ENCODE assay signal across 10 cellular contexts in genomic region chr9:38016375-38017120, GRCh38. TPM values are rescaled to one million over a fixed set of nuclear protein-coding genes. Genes with fewer than 3 reads are reported as not detected.
DNase-seq lines count a peak whose midpoint lies in the region; ATAC-seq and TF ChIP-seq lines count a peak whose summit lies in the region.
"Had no signal": no experiment of that assay in that cellular context is flagged by ENCODE, and none has a peak within 500 bp of the region (broad histone marks: within the 10 kb centered on the region; RNA-seq: fewer than 3 reads in every experiment).

No MANE protein-coding gene starts in this region.

- H3K36me3 Mint-ChIP-seq in activated CD8-positive, alpha-beta memory T cell treated with anti-CD3 and anti-CD28 coated beads, Interleukin-2, amount 10 ng/mL, durations not matched to agents 7 days and 5 days = no peaks in the 10 kb centered on the region
- H3K36me3 Mint-ChIP-seq: activated naive CD8-positive, alpha-beta T cell treated with anti-CD3 and anti-CD28 coated beads, Interleukin-2, amount 10 ng/mL, durations not matched to agents 7 days and 5 days had no signal

- no peak overlapping the region for H3K27ac Mint-ChIP-seq in activated CD8-positive, alpha-beta memory T cell treated with anti-CD3 and anti-CD28 coated beads, Interleukin-2, amount 10 ng/mL, durations not matched to agents 7 days and 5 days
- H3K27ac Mint-ChIP-seq: activated naive CD8-positive, alpha-beta T cell treated with anti-CD3 and anti-CD28 coated beads, Interleukin-2, amount 10 ng/mL, durations not matched to agents 7 days and 5 days had no signal

- H3K4me1 ChIP-seq in esophagus (ENCODE audit: control insufficient read depth in 2 of 2, insufficient read depth in 2 of 2, low read length in 1 of 2) = peaks cover 4 to 19% of the 10 kb centered on the region in 2 donors
- H3K4me1 ChIP-seq in mucosa of stomach (ENCODE audit: control insufficient read depth, insufficient read depth, low read length) = peaks cover 42% of the 10 kb centered on the region
- H3K4me1 ChIP-seq in uterus = peaks cover 0 to 13% of the 10 kb centered on the region in 2 donors

- peaks cover 5 to 18% of the 10 kb centered on the region in 2 donors for H3K36me3 ChIP-seq in esophagus (ENCODE audit: control insufficient read depth in 2 of 2, insufficient read depth in 2 of 2, low read length in 1 of 2)
- no peaks in the 10 kb centered on the region for H3K36me3 ChIP-seq in mucosa of stomach (ENCODE audit: control insufficient read depth, insufficient read depth, low read length)
- no peaks in the 10 kb centered on the region for H3K36me3 ChIP-seq in uterus

- H3K4me3 ChIP-seq in esophagus (ENCODE audit: low read depth in 1 of 2, low read length in 2 of 2) (no peak overlapping the region), mucosa of stomach (ENCODE audit: low read length) (no peak overlapping the region), uterus (no peak overlapping the region)

- no peaks in the 10 kb centered on the region for H3K27me3 ChIP-seq in esophagus (ENCODE audit: control insufficient read depth in 1 of 2, insufficient read depth in 2 of 2, low read length in 2 of 2)
- H3K27me3 ChIP-seq in mucosa of stomach (ENCODE audit: control insufficient read depth, insufficient read depth, low read length) = no peaks in the 10 kb centered on the region
- H3K27me3 ChIP-seq in uterus = no peaks in the 10 kb centered on the region

- WGBS in esophagus, 2 donors = 58 to 71% methylated on average over 11 of the region's 11 CpGs

- H3K4me1 Mint-ChIP-seq in activated CD8-positive, alpha-beta memory T cell treated with anti-CD3 and anti-CD28 coated beads, Interleukin-2, amount 10 ng/mL, durations not matched to agents 7 days and 5 days = no peaks in the 10 kb centered on the region

- no peak for TF ChIP-seq CTCF in uterus (IDR thresholded peaks at IDR 0.05)

- H3K27me3 Mint-ChIP-seq in activated CD8-positive, alpha-beta memory T cell treated with anti-CD3 and anti-CD28 coated beads, Interleukin-2, amount 10 ng/mL, durations not matched to agents 7 days and 5 days = no peaks in the 10 kb centered on the region

- no peak for TF ChIP-seq POLR2A in uterus (IDR thresholded peaks at IDR 0.05)

- intact Hi-C loops in Right ventricle myocardium superior (cut with DNase I) = loop anchor here (5.0 kb wide), 1 partner anchor 51 kb away; the partner anchor contains the start of gene SHB
- intact Hi-C loops in cardiac septum (cut with DNase I) = loop anchor here (5.0 kb wide), 1 partner anchor 51 kb away; the partner anchor contains the start of gene SHB
- intact Hi-C loops in uterus (cut with DNase I; ENCODE audit: low total_unique reads) = no loop called here

- H3K9me3 ChIP-seq in esophagus (ENCODE audit: control insufficient read depth in 2 of 2, insufficient read depth in 1 of 2, low read depth in 1 of 2, low read length in 1 of 2) (no peaks in the 10 kb centered on the region), mucosa of stomach (ENCODE audit: control insufficient read depth, low read length) (no peaks in the 10 kb centered on the region), uterus (no peaks in the 10 kb centered on the region)

- peak overlapping the region; percentile 32 to 52 for H3K27ac ChIP-seq in esophagus (ENCODE audit: low read depth in 2 of 2, low read length in 1 of 2)
- H3K27ac ChIP-seq in uterus = peak overlapping the region; percentile 45 to 53
- H3K27ac ChIP-seq: 22Rv1 had no signal

- peak overlapping the region; percentile 19 for H3K9ac ChIP-seq in mucosa of stomach (ENCODE audit: low read length)

- DNase-seq in Right ventricle myocardium superior = no peak
- DNase-seq in cardiac septum (ENCODE audit: low spot score) = no peak
- peak; percentile 32 to 67 for DNase-seq in uterus
- no peak for DNase-seq in stimulated activated CD4-positive, alpha-beta T cell treated with anti-CD3 and anti-CD28 coated beads, Interleukin-1b, Interleukin-23, amount 100 ng/mL, for 48 hours
- no peak for DNase-seq in stimulated activated CD4-positive, alpha-beta T cell treated with anti-CD3 and anti-CD28 coated beads, Interleukin-4, amount 100 ng/mL, for 1 hour
- DNase-seq in activated CD8-positive, alpha-beta memory T cell treated with anti-CD3 and anti-CD28 coated beads, Interleukin-2, amount 10 ng/mL, durations not matched to agents 7 days and 5 days = no peak
- DNase-seq: activated naive CD8-positive, alpha-beta T cell treated with anti-CD3 and anti-CD28 coated beads, Interleukin-2, amount 10 ng/mL, durations not matched to agents 7 days and 5 days had no signal

- CTCF ChIA-PET in activated CD8-positive, alpha-beta memory T cell treated with anti-CD3 and anti-CD28 coated beads, Interleukin-2, amount 10 ng/mL, durations not matched to agents 7 days and 5 days (lab: Charles Lee) = interaction anchor here (2.8 kb wide), 1 partner anchor 71 kb away, joined by 9 read pairs; no protein-coding TSS in a partner anchor

- no peaks in the 10 kb centered on the region for H3K9me3 Mint-ChIP-seq in activated CD8-positive, alpha-beta memory T cell treated with anti-CD3 and anti-CD28 coated beads, Interleukin-2, amount 10 ng/mL, durations not matched to agents 7 days and 5 days (ENCODE audit: low read depth)
- H3K9me3 Mint-ChIP-seq: activated naive CD8-positive, alpha-beta T cell treated with anti-CD3 and anti-CD28 coated beads, Interleukin-2, amount 10 ng/mL, durations not matched to agents 7 days and 5 days had no signal

- no peak overlapping the region for H3K4me3 Mint-ChIP-seq in activated CD8-positive, alpha-beta memory T cell treated with anti-CD3 and anti-CD28 coated beads, Interleukin-2, amount 10 ng/mL, durations not matched to agents 7 days and 5 days
- H3K4me3 Mint-ChIP-seq: activated naive CD8-positive, alpha-beta T cell treated with anti-CD3 and anti-CD28 coated beads, Interleukin-2, amount 10 ng/mL, durations not matched to agents 7 days and 5 days had no signal

- peak; percentile 32 for ATAC-seq in Right ventricle myocardium superior (ENCODE audit: poor library complexity)
- ATAC-seq in activated CD8-positive, alpha-beta memory T cell treated with anti-CD3 and anti-CD28 coated beads, Interleukin-2, amount 10 ng/mL, durations not matched to agents 7 days and 5 days = no peak

RNA-seq across cellular contexts. Expression of gene SHB, which starts 52.5 kb away (rescaled TPM):
- total RNA-seq in Right ventricle myocardium superior = 15.0 TPM
- 39.0 TPM for total RNA-seq in cardiac septum
- 10 to 100 TPM; 14.7 to 15.7 TPM for polyA plus RNA-seq in esophagus
- 10 to 100 TPM in 1 of 4 donors, 1 to 10 TPM in 3; 3.5 to 19.6 (median 7.3) TPM for total RNA-seq in uterus
- total RNA-seq in activated CD8-positive, alpha-beta memory T cell treated with anti-CD3 and anti-CD28 coated beads, Interleukin-2, amount 10 ng/mL, durations not matched to agents 7 days and 5 days = 1 to 10 TPM in 1 of 2 experiments, under 1 TPM in 1; 0.23 to 1.1 TPM

Comparison
In these comparisons a context has a peak if more than half of its experiments do, and no peak if none do; other contexts are left out.
1. DNase-seq: peak in uterus (2 of 2); none in Right ventricle myocardium superior (single experiment), cardiac septum (single experiment), stimulated activated CD4-positive, alpha-beta T cell treated with anti-CD3 and anti-CD28 coated beads, Interleukin-1b, Interleukin-23, amount 100 ng/mL, for 48 hours (single experiment), stimulated activated CD4-positive, alpha-beta T cell treated with anti-CD3 and anti-CD28 coated beads, Interleukin-4, amount 100 ng/mL, for 1 hour (single experiment) and activated CD8-positive, alpha-beta memory T cell treated with anti-CD3 and anti-CD28 coated beads, Interleukin-2, amount 10 ng/mL, durations not matched to agents 7 days and 5 days (single experiment).